In genomic region chr19:6362024-6362344, GRCh38 we compare ENCODE assay signal across 8 cellular contexts. TPM values are rescaled to one million over a fixed set of nuclear protein-coding genes. Genes with fewer than 3 reads are reported as not detected.
DNase-seq lines count a peak whose midpoint lies in the region; ATAC-seq and TF ChIP-seq lines count a peak whose summit lies in the region.

No MANE protein-coding gene starts in this region.

- BruUV-seq in Calu3 (replicated peaks; lab: Mats Ljungman, UMichigan), result no TSS peak

- H3K9ac ChIP-seq in OCI-LY1 (ENCODE audit: low read length) (peak overlapping the region; percentile 89), endocrine pancreas (ENCODE audit: control insufficient read depth, insufficient read depth, low read length) (peak overlapping the region; percentile 73)

- peak overlapping the region; percentile 27 for H3K27ac ChIP-seq in OCI-LY1 (ENCODE audit: low read depth, low read length, poor library complexity, severe bottlenecking)

- H3K27me3 Mint-ChIP-seq in Calu3 (ENCODE audit: unreplicated experiment), result no peaks in the 10 kb centered on the region

- H3K4me3 Mint-ChIP-seq in Calu3 (ENCODE audit: low read depth, unreplicated experiment), result peak overlapping the region; percentile 79

- intact Hi-C loops in Calu3 (cut with micrococcal nuclease; ENCODE audit: unreplicated experiment), result no loop called here
- intact Hi-C loops in posterior cingulate gyrus (cut with DNase I), result loop anchor here (5.0 to 10.0 kb wide), 2 partner anchors 80 to 143 kb away; partner anchors contain the start of gene TUBB4A

- H3K4me3 ChIP-seq in OCI-LY1 (ENCODE audit: low read depth, low read length, poor library complexity, severe bottlenecking) (peak overlapping the region; percentile 82), endocrine pancreas (ENCODE audit: control insufficient read depth, insufficient read depth, low read length) (peak overlapping the region; percentile 25)

- H4K20me1 ChIP-seq in OCI-LY1 (ENCODE audit: insufficient read depth, low read length), result no peaks in the 10 kb centered on the region

- no peaks in the 10 kb centered on the region for H3F3A ChIP-seq in OCI-LY1 (ENCODE audit: insufficient read depth, low read length)

- peak overlapping the region; percentile 58 for H3K27ac Mint-ChIP-seq in Calu3 (ENCODE audit: unreplicated experiment)

- H2AFZ ChIP-seq in OCI-LY1 (ENCODE audit: low read length), result no peak overlapping the region

- no peaks in the 10 kb centered on the region for H3K9me3 Mint-ChIP-seq in Calu3 (ENCODE audit: low read depth, unreplicated experiment)

- peaks cover 14% of the 10 kb centered on the region for H3K4me1 ChIP-seq in OCI-LY1 (ENCODE audit: insufficient read depth, low read length, severe bottlenecking)
- no peaks in the 10 kb centered on the region for H3K4me1 ChIP-seq in endocrine pancreas (ENCODE audit: control insufficient read depth, insufficient read depth, low read length)

- H3K79me2 ChIP-seq in OCI-LY1 (ENCODE audit: insufficient read depth, low read length), result no peaks in the 10 kb centered on the region

- TF ChIP-seq CTCF in Calu3 (IDR thresholded peaks at IDR 0.05; ENCODE audit: unreplicated experiment), result no peak
- no peak for TF ChIP-seq CTCF in OCI-LY1 (IDR thresholded peaks at IDR 0.05; ENCODE audit: low read length)
- no peak for TF ChIP-seq CTCF in omental fat pad (IDR thresholded peaks at IDR 0.05)

- DNase-seq in Calu3, result no peak
- no peak for DNase-seq in omental fat pad (ENCODE audit: low spot score)
- DNase-seq in posterior cingulate gyrus, result no peak
- DNase-seq in globus pallidus (ENCODE audit: low spot score), result no peak

- H3K4me2 ChIP-seq in OCI-LY1 (ENCODE audit: low read length), result peak overlapping the region; percentile 80

- peaks cover 26% of the 10 kb centered on the region for H3K36me3 ChIP-seq in OCI-LY1 (ENCODE audit: insufficient read depth, low read length)
- peaks cover 3% of the 10 kb centered on the region for H3K36me3 ChIP-seq in endocrine pancreas (ENCODE audit: control insufficient read depth, insufficient read depth, low read length)

- no peaks in the 10 kb centered on the region for H3K27me3 ChIP-seq in OCI-LY1 (ENCODE audit: insufficient read depth, low read length)
- no peaks in the 10 kb centered on the region for H3K27me3 ChIP-seq in endocrine pancreas (ENCODE audit: control insufficient read depth, insufficient read depth, low read length)

- ATAC-seq in omental fat pad (ENCODE audit: low FRiP score), result peak; percentile 30
- ATAC-seq in GM21367 (IDR thresholded peaks at IDR 0.05; ENCODE audit: unreplicated experiment), result no peak
- ATAC-seq in HG03175 (IDR thresholded peaks at IDR 0.05; ENCODE audit: unreplicated experiment), result no peak

- H3K4me1 Mint-ChIP-seq in Calu3 (ENCODE audit: low read depth, unreplicated experiment), result peaks cover 9% of the 10 kb centered on the region

- CTCF ChIA-PET in Calu3 (lab: Charles Lee), result no interaction called here

- H3K9me3 ChIP-seq in OCI-LY1 (ENCODE audit: low read length) (no peaks in the 10 kb centered on the region), endocrine pancreas (ENCODE audit: control insufficient read depth, low read length) (no peaks in the 10 kb centered on the region)

- no peaks in the 10 kb centered on the region for H3K9me2 ChIP-seq in OCI-LY1 (ENCODE audit: low read depth, low read length)

- H3K36me3 Mint-ChIP-seq in Calu3 (ENCODE audit: insufficient read depth, unreplicated experiment), result peaks cover 41% of the 10 kb centered on the region

RNA-seq across cellular contexts. Expression of gene CLPP, which starts 0.7 kb away (rescaled TPM):
- 50.4 and 53.4 TPM in 2 replicates for total RNA-seq in Calu3 (2022)
- 100 to 1,000 TPM in 1 of 4 donors, 10 to 100 TPM in 3; 58.4 to 119 (median 58.5) TPM for total RNA-seq in omental fat pad

RNA-seq across cellular contexts. Expression of gene ALKBH7, which starts 10.6 kb away (rescaled TPM):
- total RNA-seq in Calu3 (2022) (25.9 and 27.2 TPM in 2 replicates), omental fat pad (10 to 100 TPM; 39.3 to 49.2 (median 43.4) TPM)

RNA-seq across cellular contexts. Expression of gene PSPN, which starts 13.7 kb away (rescaled TPM):
- total RNA-seq in Calu3 (2022) (1.7 and 2.4 TPM in 2 replicates), omental fat pad (1 to 10 TPM in 1 of 4 donors, under 1 TPM in 3; 0.47 to 1.0 (median 0.65) TPM)

RNA-seq across cellular contexts. Expression of gene ACER1, which starts 28.6 kb away (rescaled TPM):
- not detected in 2 replicates for total RNA-seq in Calu3 (2022)
- not detected for total RNA-seq in omental fat pad

RNA-seq across cellular contexts. Expression of gene GTF2F1, which starts 31.0 kb away (rescaled TPM):
- total RNA-seq in Calu3 (2022), result 39.2 and 40.9 TPM in 2 replicates
- total RNA-seq in omental fat pad, result 10 to 100 TPM; 28.5 to 50.3 (median 38.6) TPM
